In genomic region chr9:89723696-89724095, GRCh38 we compare ENCODE assay signal across 19 cellular contexts.
DNase-seq lines count a peak whose midpoint lies in the region; ATAC-seq lines count a peak whose summit lies in the region.
"Had no signal": no experiment of that assay in that cellular context is flagged by ENCODE, and none has a peak within 500 bp of the region (broad histone marks: within the 10 kb centered on the region; RNA-seq: fewer than 3 reads in every experiment).

No MANE protein-coding gene starts in this region.

- peaks cover 5% of the 10 kb centered on the region for H3K4me1 Mint-ChIP-seq in activated T-helper 17 cell treated with anti-CD3 and anti-CD28 coated beads, Interleukin-2, amount 50 U/mL, for 72 hours

- no peak overlapping the region for H3K4me3 Mint-ChIP-seq in activated T-helper 17 cell treated with anti-CD3 and anti-CD28 coated beads, Interleukin-2, amount 50 U/mL, for 72 hours

- no peaks in the 10 kb centered on the region for H3K36me3 Mint-ChIP-seq in activated T-helper 17 cell treated with anti-CD3 and anti-CD28 coated beads, Interleukin-2, amount 50 U/mL, for 72 hours (ENCODE audit: low read depth)

- H3K27me3 Mint-ChIP-seq in activated T-helper 17 cell treated with anti-CD3 and anti-CD28 coated beads, Interleukin-2, amount 50 U/mL, for 72 hours = no peaks in the 10 kb centered on the region

- DNase-seq in DMS79 treated with DMSO at 0.1 percent for 48 hours (lab: John Stamatoyannopoulos, UW) (peak; percentile 9), DMS79 (lab: John Stamatoyannopoulos, UW) (no peak), A172 (ENCODE audit: low spot score) (peak; percentile 37), NCI-H2171 treated with DMSO at 0.1 percent for 48 hours (lab: John Stamatoyannopoulos, UW) (peak; percentile 86), kidney tubule cell (ENCODE audit: low spot score) (peak; percentile 7), DMS114 treated with DMSO at 0.1 percent for 48 hours (lab: John Stamatoyannopoulos, UW; ENCODE audit: unreplicated experiment) (no peak), RPMI8226 (no peak)
- DNase-seq: COR-L47; DMS53; KBM-7; NCI-H187; NCI-H2227 treated with DMSO at 0.1 percent for 48 hours; NCI-H510A treated with DMSO at 0.1 percent for 48 hours; NK-92 treated with Interleukin-12 subunit alpha and Interleukin-12 subunit beta, amount 100 ng/mL, for 24 hours; SW 1271; T-helper 2 cell had no signal

- H3K9me3 Mint-ChIP-seq in activated T-helper 17 cell treated with anti-CD3 and anti-CD28 coated beads, Interleukin-2, amount 50 U/mL, for 72 hours = peaks cover 5% of the 10 kb centered on the region

- H3K27ac Mint-ChIP-seq in activated T-helper 17 cell treated with anti-CD3 and anti-CD28 coated beads, Interleukin-2, amount 50 U/mL, for 72 hours = no peak overlapping the region

- ATAC-seq in activated T-helper 17 cell treated with anti-CD3 and anti-CD28 coated beads, Interleukin-2, amount 50 U/mL, for 72 hours (replicated peaks) = no peak
- ATAC-seq: HepG2, Right ventricle myocardium inferior had no signal

Comparison
In these comparisons a context has a peak if more than half of its experiments do, and no peak if none do; other contexts are left out.
1. DNase-seq: peak in DMS79 treated with DMSO at 0.1 percent for 48 hours (single experiment), A172 (single experiment), NCI-H2171 treated with DMSO at 0.1 percent for 48 hours (single experiment) and kidney tubule cell (single experiment); none in DMS79 (single experiment), DMS114 treated with DMSO at 0.1 percent for 48 hours (single experiment) and RPMI8226 (single experiment).